In the genomic region with DNA sequence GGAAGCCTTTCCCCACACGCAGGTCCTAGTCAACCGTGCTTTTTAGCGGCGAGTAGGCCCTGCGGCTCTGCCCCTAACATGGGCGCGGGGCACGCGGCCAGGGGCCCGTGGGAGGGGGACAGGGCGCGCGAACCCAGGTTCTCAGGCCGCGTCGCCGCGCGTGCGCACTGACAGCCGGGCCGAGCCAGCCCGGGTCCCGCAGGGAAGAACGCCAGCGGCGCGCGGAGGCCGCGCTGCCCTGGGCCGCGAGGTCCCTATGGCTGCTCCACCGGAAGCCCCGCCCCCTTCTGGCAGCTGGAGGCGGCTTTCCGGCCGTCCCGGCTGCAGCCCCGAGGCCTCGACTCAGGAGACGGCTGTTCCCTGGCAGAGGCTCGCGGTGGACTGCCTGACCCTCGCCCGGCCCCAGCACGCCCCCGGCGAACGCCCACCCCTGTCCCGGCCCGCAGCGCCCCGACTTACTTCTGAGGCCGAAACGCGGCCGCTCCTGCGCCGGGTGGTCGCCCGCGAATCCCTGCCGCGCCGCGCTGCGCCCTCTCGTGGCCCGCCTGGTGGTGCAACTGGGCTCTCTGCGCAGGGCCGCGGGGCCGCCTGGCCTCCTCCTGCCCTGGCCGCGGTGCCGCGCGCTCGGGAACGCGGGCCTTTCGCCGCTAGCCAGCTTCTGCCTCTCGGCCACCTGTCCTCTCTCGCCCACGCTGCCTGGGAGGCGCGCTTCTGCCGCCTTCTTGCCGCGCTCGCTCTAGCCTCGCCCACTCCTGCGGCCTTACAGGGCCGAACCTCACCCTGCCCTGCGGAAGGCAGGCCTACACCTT, we compare ENCODE assay signal across 1 cellular context.
TF ChIP-seq lines count a peak whose summit lies in the region.

No MANE protein-coding gene starts in this region.

TF ChIP-seq in HepG2, 621 proteins besides CTCF, POLR2A, EP300 and RAD21 (continued from another document and continues in another):
- TF ChIP-seq, protein P1, sequence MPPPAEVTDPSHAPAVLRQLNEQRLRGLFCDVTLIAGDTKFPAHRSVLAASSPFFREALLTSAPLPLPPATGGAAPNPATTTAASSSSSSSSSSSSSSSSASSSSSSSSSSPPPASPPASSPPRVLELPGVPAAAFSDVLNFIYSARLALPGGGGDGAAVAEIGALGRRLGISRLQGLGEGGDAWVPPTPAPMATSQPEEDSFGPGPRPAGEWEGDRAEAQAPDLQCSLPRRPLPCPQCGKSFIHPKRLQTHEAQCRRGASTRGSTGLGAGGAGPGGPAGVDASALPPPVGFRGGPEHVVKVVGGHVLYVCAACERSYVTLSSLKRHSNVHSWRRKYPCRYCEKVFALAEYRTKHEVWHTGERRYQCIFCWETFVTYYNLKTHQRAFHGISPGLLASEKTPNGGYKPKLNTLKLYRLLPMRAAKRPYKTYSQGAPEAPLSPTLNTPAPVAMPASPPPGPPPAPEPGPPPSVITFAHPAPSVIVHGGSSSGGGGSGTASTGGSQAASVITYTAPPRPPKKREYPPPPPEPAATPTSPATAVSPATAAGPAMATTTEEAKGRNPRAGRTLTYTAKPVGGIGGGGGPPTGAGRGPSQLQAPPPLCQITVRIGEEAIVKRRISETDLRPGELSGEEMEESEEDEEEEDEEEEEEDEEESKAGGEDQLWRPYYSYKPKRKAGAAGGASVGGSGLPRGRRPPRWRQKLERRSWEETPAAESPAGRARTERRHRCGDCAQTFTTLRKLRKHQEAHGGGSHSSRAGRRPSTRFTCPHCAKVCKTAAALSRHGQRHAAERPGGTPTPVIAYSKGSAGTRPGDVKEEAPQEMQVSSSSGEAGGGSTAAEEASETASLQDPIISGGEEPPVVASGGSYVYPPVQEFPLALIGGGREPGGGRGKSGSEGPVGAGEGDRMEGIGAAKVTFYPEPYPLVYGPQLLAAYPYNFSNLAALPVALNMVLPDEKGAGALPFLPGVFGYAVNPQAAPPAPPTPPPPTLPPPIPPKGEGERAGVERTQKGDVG (CRISPR knock-in tag; IDR thresholded peaks at IDR 0.05; ENCODE audit: borderline replicate concordance) = no peak
- TF ChIP-seq KDM5B (CRISPR knock-in tag; IDR thresholded peaks at IDR 0.05; ENCODE audit: borderline replicate concordance) = peak; percentile 94; the same call in 1 of the 2 replicates
- TF ChIP-seq POGZ (CRISPR knock-in tag; IDR thresholded peaks at IDR 0.05) = no peak; the same call in 1 of the 2 replicates
- peak; percentile 80; the same call in 1 of the 2 replicates for TF ChIP-seq ZNF30 (CRISPR knock-in tag; IDR thresholded peaks at IDR 0.05)
- peak; percentile 38 for TF ChIP-seq HNRNPK (IDR thresholded peaks at IDR 0.05; ENCODE audit: low read depth, low read length, poor library complexity, severe bottlenecking)
- TF ChIP-seq JUN (CRISPR knock-in tag; IDR thresholded peaks at IDR 0.05) = 0 out of 2 replicates have a peak, but pooled peaks have one; percentile 43
- peak; percentile 92; the same call in 1 of the 2 replicates for TF ChIP-seq FOXC1 (CRISPR knock-in tag; IDR thresholded peaks at IDR 0.05; ENCODE audit: borderline replicate concordance)
- TF ChIP-seq, protein P2, sequence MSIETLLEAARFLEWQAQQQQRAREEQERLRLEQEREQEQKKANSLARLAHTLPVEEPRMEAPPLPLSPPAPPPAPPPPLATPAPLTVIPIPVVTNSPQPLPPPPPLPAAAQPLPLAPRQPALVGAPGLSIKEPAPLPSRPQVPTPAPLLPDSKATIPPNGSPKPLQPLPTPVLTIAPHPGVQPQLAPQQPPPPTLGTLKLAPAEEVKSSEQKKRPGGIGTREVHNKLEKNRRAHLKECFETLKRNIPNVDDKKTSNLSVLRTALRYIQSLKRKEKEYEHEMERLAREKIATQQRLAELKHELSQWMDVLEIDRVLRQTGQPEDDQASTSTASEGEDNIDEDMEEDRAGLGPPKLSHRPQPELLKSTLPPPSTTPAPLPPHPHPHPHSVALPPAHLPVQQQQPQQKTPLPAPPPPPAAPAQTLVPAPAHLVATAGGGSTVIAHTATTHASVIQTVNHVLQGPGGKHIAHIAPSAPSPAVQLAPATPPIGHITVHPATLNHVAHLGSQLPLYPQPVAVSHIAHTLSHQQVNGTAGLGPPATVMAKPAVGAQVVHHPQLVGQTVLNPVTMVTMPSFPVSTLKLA (IDR thresholded peaks at IDR 0.05) = no peak
- TF ChIP-seq PHF21A (CRISPR knock-in tag; IDR thresholded peaks at IDR 0.05) = peak; percentile 46
- TF ChIP-seq FOXM1 (CRISPR knock-in tag; IDR thresholded peaks at IDR 0.05) = peak; percentile 91
- 0 out of 2 replicates have a peak, but pooled peaks have one; percentile 11 for TF ChIP-seq PITX1 (CRISPR knock-in tag; IDR thresholded peaks at IDR 0.05)
- TF ChIP-seq BCL6 (CRISPR knock-in tag; IDR thresholded peaks at IDR 0.05) = no peak
- TF ChIP-seq, protein P3, sequence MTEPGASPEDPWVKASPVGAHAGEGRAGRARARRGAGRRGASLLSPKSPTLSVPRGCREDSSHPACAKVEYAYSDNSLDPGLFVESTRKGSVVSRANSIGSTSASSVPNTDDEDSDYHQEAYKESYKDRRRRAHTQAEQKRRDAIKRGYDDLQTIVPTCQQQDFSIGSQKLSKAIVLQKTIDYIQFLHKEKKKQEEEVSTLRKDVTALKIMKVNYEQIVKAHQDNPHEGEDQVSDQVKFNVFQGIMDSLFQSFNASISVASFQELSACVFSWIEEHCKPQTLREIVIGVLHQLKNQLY (CRISPR knock-in tag; IDR thresholded peaks at IDR 0.05) = no peak
- no peak for TF ChIP-seq HMG20A (CRISPR knock-in tag; IDR thresholded peaks at IDR 0.05; ENCODE audit: borderline replicate concordance)
- TF ChIP-seq ZNF143 (CRISPR knock-in tag; IDR thresholded peaks at IDR 0.05) = peak; percentile 49
- TF ChIP-seq FOSL2 (CRISPR knock-in tag; IDR thresholded peaks at IDR 0.05) = peak; percentile 17
- TF ChIP-seq KDM1A (CRISPR knock-in tag; IDR thresholded peaks at IDR 0.05) = no peak; the same call in 1 of the 2 replicates
- TF ChIP-seq SP1 (IDR thresholded peaks at IDR 0.05) = no peak
- peak; percentile 62 for TF ChIP-seq SP1 (CRISPR knock-in tag; IDR thresholded peaks at IDR 0.05)
- peak; percentile 94 for TF ChIP-seq ZNF773 (CRISPR knock-in tag; IDR thresholded peaks at IDR 0.05; ENCODE audit: borderline replicate concordance)
- TF ChIP-seq, protein P4, sequence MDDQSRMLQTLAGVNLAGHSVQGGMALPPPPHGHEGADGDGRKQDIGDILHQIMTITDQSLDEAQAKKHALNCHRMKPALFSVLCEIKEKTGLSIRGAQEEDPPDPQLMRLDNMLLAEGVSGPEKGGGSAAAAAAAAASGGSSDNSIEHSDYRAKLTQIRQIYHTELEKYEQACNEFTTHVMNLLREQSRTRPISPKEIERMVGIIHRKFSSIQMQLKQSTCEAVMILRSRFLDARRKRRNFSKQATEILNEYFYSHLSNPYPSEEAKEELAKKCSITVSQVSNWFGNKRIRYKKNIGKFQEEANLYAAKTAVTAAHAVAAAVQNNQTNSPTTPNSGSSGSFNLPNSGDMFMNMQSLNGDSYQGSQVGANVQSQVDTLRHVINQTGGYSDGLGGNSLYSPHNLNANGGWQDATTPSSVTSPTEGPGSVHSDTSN (CRISPR knock-in tag; IDR thresholded peaks at IDR 0.05; ENCODE audit: borderline replicate concordance) = peak; percentile 90; the same call in 1 of the 2 replicates
- peak; percentile 75; the same call in 1 of the 2 replicates for TF ChIP-seq ZNF430 (CRISPR knock-in tag; IDR thresholded peaks at IDR 0.05)
- TF ChIP-seq ZNF441 (CRISPR knock-in tag; IDR thresholded peaks at IDR 0.05; ENCODE audit: borderline replicate concordance) = peak; percentile 67; the same call in 1 of the 2 replicates
- TF ChIP-seq ZSCAN29 (CRISPR knock-in tag; conservative IDR thresholded peaks at IDR 0.05) = peak; percentile 66; the same call in 1 of the 2 replicates
- no peak for TF ChIP-seq ZEB1 (IDR thresholded peaks at IDR 0.05; ENCODE audit: insufficient replicate concordance, low read depth)
- 0 out of 2 replicates have a peak, but pooled peaks have one; percentile 18 for TF ChIP-seq TGIF2 (CRISPR knock-in tag; IDR thresholded peaks at IDR 0.05)
- TF ChIP-seq ZNF569 (CRISPR knock-in tag; IDR thresholded peaks at IDR 0.05; ENCODE audit: borderline replicate concordance) = no peak
- peak; percentile 94 for TF ChIP-seq HES4 (CRISPR knock-in tag; IDR thresholded peaks at IDR 0.05; ENCODE audit: borderline replicate concordance)
- no peak for TF ChIP-seq ZNF598 (CRISPR knock-in tag; IDR thresholded peaks at IDR 0.05; ENCODE audit: borderline replicate concordance)
- TF ChIP-seq, protein P5, sequence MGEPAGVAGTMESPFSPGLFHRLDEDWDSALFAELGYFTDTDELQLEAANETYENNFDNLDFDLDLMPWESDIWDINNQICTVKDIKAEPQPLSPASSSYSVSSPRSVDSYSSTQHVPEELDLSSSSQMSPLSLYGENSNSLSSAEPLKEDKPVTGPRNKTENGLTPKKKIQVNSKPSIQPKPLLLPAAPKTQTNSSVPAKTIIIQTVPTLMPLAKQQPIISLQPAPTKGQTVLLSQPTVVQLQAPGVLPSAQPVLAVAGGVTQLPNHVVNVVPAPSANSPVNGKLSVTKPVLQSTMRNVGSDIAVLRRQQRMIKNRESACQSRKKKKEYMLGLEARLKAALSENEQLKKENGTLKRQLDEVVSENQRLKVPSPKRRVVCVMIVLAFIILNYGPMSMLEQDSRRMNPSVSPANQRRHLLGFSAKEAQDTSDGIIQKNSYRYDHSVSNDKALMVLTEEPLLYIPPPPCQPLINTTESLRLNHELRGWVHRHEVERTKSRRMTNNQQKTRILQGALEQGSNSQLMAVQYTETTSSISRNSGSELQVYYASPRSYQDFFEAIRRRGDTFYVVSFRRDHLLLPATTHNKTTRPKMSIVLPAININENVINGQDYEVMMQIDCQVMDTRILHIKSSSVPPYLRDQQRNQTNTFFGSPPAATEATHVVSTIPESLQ (CRISPR knock-in tag; conservative IDR thresholded peaks at IDR 0.05) = 0 out of 2 replicates have a peak, but pooled peaks have one; percentile 49
- no peak for TF ChIP-seq DPF2 (CRISPR knock-in tag; IDR thresholded peaks at IDR 0.05; ENCODE audit: borderline replicate concordance, low read depth)
- no peak for TF ChIP-seq PAF1 (CRISPR knock-in tag; IDR thresholded peaks at IDR 0.05)
- TF ChIP-seq SMAD9 (CRISPR knock-in tag; IDR thresholded peaks at IDR 0.05) = no peak
- TF ChIP-seq, protein P6, sequence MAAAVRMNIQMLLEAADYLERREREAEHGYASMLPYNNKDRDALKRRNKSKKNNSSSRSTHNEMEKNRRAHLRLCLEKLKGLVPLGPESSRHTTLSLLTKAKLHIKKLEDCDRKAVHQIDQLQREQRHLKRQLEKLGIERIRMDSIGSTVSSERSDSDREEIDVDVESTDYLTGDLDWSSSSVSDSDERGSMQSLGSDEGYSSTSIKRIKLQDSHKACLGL (CRISPR knock-in tag; IDR thresholded peaks at IDR 0.05) = peak; percentile 63
- TF ChIP-seq, protein P7, sequence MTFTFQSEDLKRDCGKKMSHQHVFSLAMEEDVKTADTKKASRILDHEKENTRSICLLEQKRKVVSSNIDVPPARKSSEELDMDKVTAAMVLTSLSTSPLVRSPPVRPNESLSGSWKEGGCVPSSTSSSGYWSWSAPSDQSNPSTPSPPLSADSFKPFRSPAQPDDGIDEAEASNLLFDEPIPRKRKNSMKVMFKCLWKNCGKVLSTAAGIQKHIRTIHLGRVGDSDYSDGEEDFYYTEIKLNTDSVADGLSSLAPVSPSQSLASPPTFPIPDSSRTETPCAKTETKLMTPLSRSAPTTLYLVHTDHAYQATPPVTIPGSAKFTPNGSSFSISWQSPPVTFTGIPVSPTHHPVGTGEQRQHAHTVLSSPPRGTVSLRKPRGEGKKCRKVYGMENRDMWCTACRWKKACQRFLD (CRISPR knock-in tag; IDR thresholded peaks at IDR 0.05; ENCODE audit: borderline replicate concordance) = peak; percentile 83
- TF ChIP-seq, protein P8, sequence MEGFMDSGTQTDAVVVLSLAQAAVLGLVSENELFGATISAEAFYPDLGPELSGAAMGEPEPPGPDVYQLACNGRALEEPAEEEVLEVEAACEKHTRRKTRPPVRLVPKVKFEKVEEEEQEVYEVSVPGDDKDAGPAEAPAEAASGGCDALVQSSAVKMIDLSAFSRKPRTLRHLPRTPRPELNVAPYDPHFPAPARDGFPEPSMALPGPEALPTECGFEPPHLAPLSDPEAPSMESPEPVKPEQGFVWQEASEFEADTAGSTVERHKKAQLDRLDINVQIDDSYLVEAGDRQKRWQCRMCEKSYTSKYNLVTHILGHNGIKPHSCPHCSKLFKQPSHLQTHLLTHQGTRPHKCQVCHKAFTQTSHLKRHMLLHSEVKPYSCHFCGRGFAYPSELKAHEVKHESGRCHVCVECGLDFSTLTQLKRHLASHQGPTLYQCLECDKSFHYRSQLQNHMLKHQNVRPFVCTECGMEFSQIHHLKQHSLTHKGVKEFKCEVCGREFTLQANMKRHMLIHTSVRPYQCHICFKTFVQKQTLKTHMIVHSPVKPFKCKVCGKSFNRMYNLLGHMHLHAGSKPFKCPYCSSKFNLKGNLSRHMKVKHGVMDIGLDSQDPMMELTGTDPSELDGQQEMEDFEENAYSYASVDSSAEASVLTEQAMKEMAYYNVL (CRISPR knock-in tag; IDR thresholded peaks at IDR 0.05; ENCODE audit: borderline replicate concordance) = no peak
- peak; percentile 75 for TF ChIP-seq ZZZ3 (CRISPR knock-in tag; IDR thresholded peaks at IDR 0.05; ENCODE audit: borderline replicate concordance)
- no peak for TF ChIP-seq RFX1 (IDR thresholded peaks at IDR 0.05)
- TF ChIP-seq PRMT3 (CRISPR knock-in tag; IDR thresholded peaks at IDR 0.05; ENCODE audit: borderline replicate concordance, low read depth) = peak; percentile 63; the same call in 1 of the 2 replicates
- TF ChIP-seq ZNF44 (CRISPR knock-in tag; IDR thresholded peaks at IDR 0.05) = no peak
- TF ChIP-seq, protein P9, sequence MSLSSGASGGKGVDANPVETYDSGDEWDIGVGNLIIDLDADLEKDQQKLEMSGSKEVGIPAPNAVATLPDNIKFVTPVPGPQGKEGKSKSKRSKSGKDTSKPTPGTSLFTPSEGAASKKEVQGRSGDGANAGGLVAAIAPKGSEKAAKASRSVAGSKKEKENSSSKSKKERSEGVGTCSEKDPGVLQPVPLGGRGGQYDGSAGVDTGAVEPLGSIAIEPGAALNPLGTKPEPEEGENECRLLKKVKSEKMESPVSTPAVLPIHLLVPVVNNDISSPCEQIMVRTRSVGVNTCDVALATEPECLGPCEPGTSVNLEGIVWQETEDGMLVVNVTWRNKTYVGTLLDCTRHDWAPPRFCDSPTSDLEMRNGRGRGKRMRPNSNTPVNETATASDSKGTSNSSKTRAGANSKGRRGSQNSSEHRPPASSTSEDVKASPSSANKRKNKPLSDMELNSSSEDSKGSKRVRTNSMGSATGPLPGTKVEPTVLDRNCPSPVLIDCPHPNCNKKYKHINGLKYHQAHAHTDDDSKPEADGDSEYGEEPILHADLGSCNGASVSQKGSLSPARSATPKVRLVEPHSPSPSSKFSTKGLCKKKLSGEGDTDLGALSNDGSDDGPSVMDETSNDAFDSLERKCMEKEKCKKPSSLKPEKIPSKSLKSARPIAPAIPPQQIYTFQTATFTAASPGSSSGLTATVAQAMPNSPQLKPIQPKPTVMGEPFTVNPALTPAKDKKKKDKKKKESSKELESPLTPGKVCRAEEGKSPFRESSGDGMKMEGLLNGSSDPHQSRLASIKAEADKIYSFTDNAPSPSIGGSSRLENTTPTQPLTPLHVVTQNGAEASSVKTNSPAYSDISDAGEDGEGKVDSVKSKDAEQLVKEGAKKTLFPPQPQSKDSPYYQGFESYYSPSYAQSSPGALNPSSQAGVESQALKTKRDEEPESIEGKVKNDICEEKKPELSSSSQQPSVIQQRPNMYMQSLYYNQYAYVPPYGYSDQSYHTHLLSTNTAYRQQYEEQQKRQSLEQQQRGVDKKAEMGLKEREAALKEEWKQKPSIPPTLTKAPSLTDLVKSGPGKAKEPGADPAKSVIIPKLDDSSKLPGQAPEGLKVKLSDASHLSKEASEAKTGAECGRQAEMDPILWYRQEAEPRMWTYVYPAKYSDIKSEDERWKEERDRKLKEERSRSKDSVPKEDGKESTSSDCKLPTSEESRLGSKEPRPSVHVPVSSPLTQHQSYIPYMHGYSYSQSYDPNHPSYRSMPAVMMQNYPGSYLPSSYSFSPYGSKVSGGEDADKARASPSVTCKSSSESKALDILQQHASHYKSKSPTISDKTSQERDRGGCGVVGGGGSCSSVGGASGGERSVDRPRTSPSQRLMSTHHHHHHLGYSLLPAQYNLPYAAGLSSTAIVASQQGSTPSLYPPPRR (CRISPR knock-in tag; IDR thresholded peaks at IDR 0.05; ENCODE audit: borderline replicate concordance) = no peak
- no peak for TF ChIP-seq ZNF224 (CRISPR knock-in tag; IDR thresholded peaks at IDR 0.05)
